8 cellular contexts compared by ENCODE assay signal in genomic region chr9:20319641-20320337, GRCh38.
A peak's percentile ranks its signal among the peaks of the same experiment; 100 is the strongest.
DNase-seq lines count a peak whose midpoint lies in the region; ATAC-seq and TF ChIP-seq lines count a peak whose summit lies in the region.

No MANE protein-coding gene starts in this region.

- peak overlapping the region in 3 of 4 donors; percentile 42 to 71 (median 60) for H3K27ac ChIP-seq in gastroesophageal sphincter

- WGBS in gastroesophageal sphincter (ENCODE audit: low coverage in 1 of 2), 2 donors: 30 to 34% methylated on average over 7 of the region's 7 CpGs

- H3K27me3 Mint-ChIP-seq in T-helper 2 cell treated with Interferon-gamma antibody and Interleukin-4, amounts not matched to agents 5 μg/mL and 100 μg/mL, for 36 hours (ENCODE audit: low read depth): no peaks in the 10 kb centered on the region

- H3K4me1 Mint-ChIP-seq in T-helper 2 cell treated with Interferon-gamma antibody and Interleukin-4, amounts not matched to agents 5 μg/mL and 100 μg/mL, for 36 hours (ENCODE audit: low read depth): peaks cover 49% of the 10 kb centered on the region

- no peaks in the 10 kb centered on the region for H3K27me3 ChIP-seq in gastroesophageal sphincter

- TF ChIP-seq EP300 in gastroesophageal sphincter (IDR thresholded peaks at IDR 0.05): no peak

- no peak overlapping the region for H3K4me3 Mint-ChIP-seq in T-helper 2 cell treated with Interferon-gamma antibody and Interleukin-4, amounts not matched to agents 5 μg/mL and 100 μg/mL, for 36 hours

- TF ChIP-seq CTCF in gastroesophageal sphincter (IDR thresholded peaks at IDR 0.05): no peak

- H3K4me1 ChIP-seq in gastroesophageal sphincter: peaks cover 0 to 33% (median 0%) of the 10 kb centered on the region in 3 donors

- peak; percentile 34 for DNase-seq in stimulated activated CD4-positive, alpha-beta T cell treated with anti-CD3 and anti-CD28 coated beads, Interleukin-15, amount 100 ng/mL, for 24 hours
- DNase-seq in stimulated activated CD4-positive, alpha-beta T cell treated with anti-CD3 and anti-CD28 coated beads, Interleukin-12 subunit alpha, Interleukin-12 subunit beta, amount 100 ng/mL, for 4 hours: no peak
- peak; percentile 29 for DNase-seq in T-helper 2 cell treated with Interferon-gamma antibody and Interleukin-4, amounts not matched to agents 5 μg/mL and 100 μg/mL, for 36 hours (ENCODE audit: low spot score)
- DNase-seq in SW 1271 (lab: John Stamatoyannopoulos, UW) (no peak), DMS 273 treated with DMSO at 0.1 percent for 48 hours (lab: John Stamatoyannopoulos, UW) (no peak)

- H3K9me3 ChIP-seq in gastroesophageal sphincter: no peaks in the 10 kb centered on the region

- H3K9me3 Mint-ChIP-seq in T-helper 2 cell treated with Interferon-gamma antibody and Interleukin-4, amounts not matched to agents 5 μg/mL and 100 μg/mL, for 36 hours: peaks cover 4% of the 10 kb centered on the region

- H3K36me3 ChIP-seq in gastroesophageal sphincter: no peaks in the 10 kb centered on the region

- H3K27ac Mint-ChIP-seq in T-helper 2 cell treated with Interferon-gamma antibody and Interleukin-4, amounts not matched to agents 5 μg/mL and 100 μg/mL, for 36 hours: peak overlapping the region; percentile 19

- no peak for TF ChIP-seq POLR2A in gastroesophageal sphincter (IDR thresholded peaks at IDR 0.05)

- H3K4me3 ChIP-seq in gastroesophageal sphincter: no peak overlapping the region

- peaks cover 3% of the 10 kb centered on the region for H3K36me3 Mint-ChIP-seq in T-helper 2 cell treated with Interferon-gamma antibody and Interleukin-4, amounts not matched to agents 5 μg/mL and 100 μg/mL, for 36 hours (ENCODE audit: low read depth)

- ATAC-seq in gastroesophageal sphincter (no peak), GM21723 (IDR thresholded peaks at IDR 0.05; ENCODE audit: unreplicated experiment) (no peak), HG03457 (IDR thresholded peaks at IDR 0.05; ENCODE audit: unreplicated experiment) (no peak)

Comparison
In these comparisons a context has a peak if more than half of its experiments do, and no peak if none do; other contexts are left out.
1. DNase-seq: peak in stimulated activated CD4-positive, alpha-beta T cell treated with anti-CD3 and anti-CD28 coated beads, Interleukin-15, amount 100 ng/mL, for 24 hours (single experiment) and T-helper 2 cell treated with Interferon-gamma antibody and Interleukin-4, amounts not matched to agents 5 μg/mL and 100 μg/mL, for 36 hours (single experiment); none in stimulated activated CD4-positive, alpha-beta T cell treated with anti-CD3 and anti-CD28 coated beads, Interleukin-12 subunit alpha, Interleukin-12 subunit beta, amount 100 ng/mL, for 4 hours (single experiment), SW 1271 (0 of 2) and DMS 273 treated with DMSO at 0.1 percent for 48 hours (single experiment).